8 cellular contexts compared by ENCODE assay signal in the genomic region with DNA sequence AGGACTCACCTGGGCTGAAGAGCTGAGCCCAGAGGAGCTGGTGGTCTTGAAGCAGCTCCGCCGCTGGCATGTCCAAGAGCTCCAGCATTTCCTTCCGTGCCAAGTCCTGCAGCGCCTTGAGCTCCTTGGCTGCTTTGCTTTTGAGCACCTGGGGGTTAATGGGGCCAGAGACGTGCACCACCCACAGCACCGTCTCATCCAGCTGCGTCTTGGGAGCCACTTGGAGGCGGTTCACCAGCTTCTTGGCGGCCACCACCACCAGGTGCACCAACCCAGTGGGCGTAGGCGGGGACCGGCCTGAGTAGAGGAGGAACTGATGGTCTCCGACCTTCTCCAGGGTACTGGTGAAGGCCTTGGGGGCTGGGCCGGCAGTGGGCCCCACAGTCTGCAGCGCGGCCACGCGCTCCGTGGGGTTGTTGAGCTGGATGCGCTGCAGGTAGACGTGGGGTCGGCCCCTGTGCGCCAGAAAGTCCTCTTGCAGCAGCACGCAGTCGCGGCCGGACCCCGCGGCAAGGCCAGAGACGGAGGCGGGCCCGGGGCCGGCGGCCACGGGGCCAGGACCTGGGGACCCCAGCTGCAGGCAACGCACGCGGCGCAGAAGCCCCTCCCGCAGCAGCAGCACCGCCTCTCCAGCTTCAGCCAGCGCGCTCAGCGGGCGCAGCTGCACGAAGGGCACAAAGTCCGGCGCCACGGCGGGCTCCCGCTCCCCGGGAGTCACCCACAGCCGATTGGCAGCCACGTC. TPM values are rescaled to one million over a fixed set of nuclear protein-coding genes. Genes with fewer than 3 reads are reported as not detected.
DNase-seq lines count a peak whose midpoint lies in the region; ATAC-seq and TF ChIP-seq lines count a peak whose summit lies in the region.
"Not testable (repeated sequence)": the region's sequence is repeated elsewhere in the genome, so short reads cannot be mapped to it uniquely, and the experiment has no call there.

No MANE protein-coding gene starts in this region.

- CTCF ChIA-PET in IMR-90 (lab: Yijun Ruan, JAX) = not testable (repeated sequence)

- peaks cover 6 to 36% of the 10 kb centered on the region in 2 experiments for H3K79me1 ChIP-seq in IMR-90 (ENCODE audit: low read depth in 1 of 2, low read length in 2 of 2)

- H4K20me1 ChIP-seq in IMR-90 (ENCODE audit: insufficient read depth, low read length) = peaks cover 32% of the 10 kb centered on the region

- not testable (repeated sequence) for H3K27ac ChIP-seq in IMR-90 (ENCODE audit: insufficient read depth, low read length)
- peak overlapping the region; percentile 77 to 88 (median 85) for H3K27ac ChIP-seq in transverse colon

- H2BK120ac ChIP-seq in IMR-90 (ENCODE audit: low read depth, low read length) = not testable (repeated sequence)

- H3K4me1 ChIP-seq in HAP-1 (peaks cover 16% of the 10 kb centered on the region), IMR-90 (ENCODE audit: control insufficient read depth, insufficient read depth, low read length) (peaks cover 15% of the 10 kb centered on the region), neuron (ENCODE audit: insufficient read depth, low read length) (peaks cover 24% of the 10 kb centered on the region), transverse colon (peaks cover 36 to 81% (median 53%) of the 10 kb centered on the region in 4 donors)
- H3K4me1 ChIP-seq in iPS-15b (ENCODE audit: control insufficient read depth, insufficient read depth, low read length) = not testable (repeated sequence)

- not testable (repeated sequence) for H2AK5ac ChIP-seq in IMR-90 (ENCODE audit: low read depth, low read length)

- not testable (repeated sequence) for H2BK20ac ChIP-seq in IMR-90 (ENCODE audit: low read depth, low read length)

- H2AFZ ChIP-seq in IMR-90 (replicated peaks; ENCODE audit: low read length, poor library complexity); neuron (ENCODE audit: low read depth, low read length): not testable (repeated sequence)

- no CpG with 5 or more reads among the region's 54 CpGs for WGBS in IMR-90 (ENCODE audit: extremely low coverage in 2 of 2, insufficient read length in 1 of 2), 2 experiments
- 30% methylated on average over 2 of the region's 54 CpGs; no CpG with 5 or more reads in 1 of the 2 donors for WGBS in transverse colon (ENCODE audit: low coverage in 1 of 2), 2 donors

- not testable (repeated sequence) for TF ChIP-seq CTCF in GM12864 (IDR thresholded peaks at IDR 0.05; ENCODE audit: low read depth, low read length, missing control alignments); IMR-90 (conservative IDR thresholded peaks at IDR 0.05; ENCODE audit: low read depth, low read length); choroid plexus epithelial cell (conservative IDR thresholded peaks at IDR 0.05; ENCODE audit: low read depth, low read length); transverse colon (IDR thresholded peaks at IDR 0.05)

- not testable (repeated sequence) for H3K56ac ChIP-seq in IMR-90 (ENCODE audit: extremely low read depth, insufficient read depth, low read length)

- H3K4me3 ChIP-seq in GM12864 (ENCODE audit: low read depth, low read length) (peak overlapping the region; percentile 73), HAP-1 (peak overlapping the region; percentile 45), IMR-90 (ENCODE audit: insufficient read depth, low read depth, low read length) (peak overlapping the region; percentile 68), choroid plexus epithelial cell (ENCODE audit: low read depth, low read length) (peak overlapping the region; percentile 63), iPS-15b (ENCODE audit: low read depth, low read length) (peak overlapping the region; percentile 56), neuron (ENCODE audit: low read length) (peak overlapping the region; percentile 60), transverse colon (peak overlapping the region; percentile 43 to 96 (median 80))

- H2BK5ac ChIP-seq in IMR-90 (ENCODE audit: low read depth, low read length, poor library complexity, severe bottlenecking) = not testable (repeated sequence)

- not testable (repeated sequence) for BruUV-seq in IMR-90 (replicated peaks; lab: Mats Ljungman, UMichigan)

- intact Hi-C loops in IMR-90 (cut with micrococcal nuclease); transverse colon (cut with DNase I; ENCODE audit: low total_unique reads): not testable (repeated sequence)

- not testable (repeated sequence) for H3K4ac ChIP-seq in IMR-90 (ENCODE audit: low read depth, low read length)

- peak overlapping the region; percentile 89 for H3K4me2 ChIP-seq in IMR-90 (ENCODE audit: low read depth, low read length)

- H3K9ac ChIP-seq in IMR-90 (ENCODE audit: low read depth, low read length); iPS-15b (ENCODE audit: low read depth, low read length): not testable (repeated sequence)

- not testable (repeated sequence) for H3K18ac ChIP-seq in IMR-90 (ENCODE audit: low read depth, low read length)

- not testable (repeated sequence) for TF ChIP-seq RAD21 in IMR-90 (IDR thresholded peaks at IDR 0.05; ENCODE audit: low read length)

- H3K9me3 ChIP-seq in HAP-1; IMR-90 (ENCODE audit: control insufficient read depth, insufficient read depth, low read length); iPS-15b (ENCODE audit: control insufficient read depth, insufficient read depth, low read length); neuron (ENCODE audit: low read length); transverse colon: not testable (repeated sequence)

- in situ Hi-C loops in HAP-1 (cut with MboI; ENCODE audit: low sequenced_read_pairs); IMR-90 (cut with MboI; ENCODE audit: low sequenced_read_pairs); transverse colon (cut with MboI; ENCODE audit: low pct_ligation_motif_present in 1 of 4, low pct_unique_long_range_greater_than_20kb in 1 of 4, low sequenced_read_pairs in 3 of 4): not testable (repeated sequence)

- dilution Hi-C loops in IMR-90 (cut with HindIII; ENCODE audit: low sequenced_read_pairs, unreplicated experiment) = not testable (repeated sequence)

- not testable (repeated sequence) for H2AK9ac ChIP-seq in IMR-90 (replicated peaks; ENCODE audit: low read depth, low read length, poor library complexity)

- not testable (repeated sequence) for DNase-seq in GM12864 (ENCODE audit: low read depth); HAP-1 (ENCODE audit: low spot score in 2 of 2); IMR-90; choroid plexus epithelial cell (ENCODE audit: low read depth); transverse colon

- not testable (repeated sequence) for H4K5ac ChIP-seq in IMR-90 (ENCODE audit: low read depth, low read length)

- H3K27me3 ChIP-seq in HAP-1 (ENCODE audit: low read depth); IMR-90 (ENCODE audit: control insufficient read depth, insufficient read depth, low read length); iPS-15b (ENCODE audit: control insufficient read depth, insufficient read depth, low read length); neuron (ENCODE audit: insufficient read depth, low read length); transverse colon: not testable (repeated sequence)

- not testable (repeated sequence) for ATAC-seq in IMR-90 (ENCODE audit: low read depth)
- ATAC-seq in activated CD4-positive, CD25-positive, alpha-beta regulatory T cell treated with anti-CD3 and anti-CD28 coated beads, Interleukin-2, amount 50 U/mL, for 24 hours = peak; percentile 6 to 11

- H3K36me3 ChIP-seq in HAP-1 (replicated peaks) (peaks cover 25% of the 10 kb centered on the region), IMR-90 (ENCODE audit: control insufficient read depth, insufficient read depth, low read length) (peaks cover 24% of the 10 kb centered on the region), iPS-15b (ENCODE audit: control insufficient read depth, insufficient read depth, low read length) (peaks cover 15% of the 10 kb centered on the region), neuron (ENCODE audit: insufficient read depth, low read length) (peaks cover 25% of the 10 kb centered on the region), transverse colon (peaks cover 0 to 16% (median 3%) of the 10 kb centered on the region in 4 donors)

- TF ChIP-seq EP300 in transverse colon (IDR thresholded peaks at IDR 0.05; ENCODE audit: low read depth) = not testable (repeated sequence)

- not testable (repeated sequence) for H4K91ac ChIP-seq in IMR-90 (ENCODE audit: insufficient read depth, low read depth, low read length)

- H4K8ac ChIP-seq in IMR-90 (ENCODE audit: low read depth in 2 of 2, low read length in 2 of 2) = not testable (repeated sequence)

- H2BK15ac ChIP-seq in IMR-90 (ENCODE audit: low read depth, low read length) = not testable (repeated sequence)

- peak overlapping the region; percentile 29; the same call in 1 of the 2 replicates for H3K23ac ChIP-seq in IMR-90 (ENCODE audit: low read depth, low read length)

- TF ChIP-seq POLR2A in IMR-90 (IDR thresholded peaks at IDR 0.05; ENCODE audit: low read depth, low read length); transverse colon (IDR thresholded peaks at IDR 0.05): not testable (repeated sequence)

- POLR2A ChIA-PET in IMR-90 (lab: Charles Lee; ENCODE audit: unreplicated experiment) = interaction anchor here (1.4 kb wide), 1 partner anchor 17 kb away, joined by 6 read pairs; no protein-coding TSS in a partner anchor

- H3K9me1 ChIP-seq in IMR-90 (ENCODE audit: insufficient read depth, low read length) = not testable (repeated sequence)

- not testable (repeated sequence) for H3K14ac ChIP-seq in IMR-90 (replicated peaks; ENCODE audit: low read depth, low read length)

RNA-seq across cellular contexts. Expression of a gene that starts 0.9 kb away (rescaled TPM):
- 39.4 and 42.5 TPM in 2 replicates for total RNA-seq in IMR-90 (2012; rRNA removed)
- 88.1 and 100 TPM in 2 replicates for polyA plus RNA-seq in IMR-90 (2012; rRNA removed)
- polyA plus RNA-seq in IMR-90 (2012; cell fraction: cytosol; rRNA removed) = 62.7 and 128 TPM in 2 replicates
- polyA plus RNA-seq in IMR-90 (2012; cell fraction: nucleus; rRNA removed; ENCODE audit: low replicate concordance) = 28.7 and 70.2 TPM in 2 replicates
- 100 to 1,000 TPM; 140 to 265 (median 201) TPM for total RNA-seq in transverse colon

RNA-seq across cellular contexts. Expression of a gene that starts 9.2 kb away (rescaled TPM):
- total RNA-seq in IMR-90 (2012; rRNA removed) (236 and 283 TPM in 2 replicates), transverse colon (10 to 100 TPM; 28.8 to 56.3 (median 41.2) TPM)
- 609 and 635 TPM in 2 replicates for polyA plus RNA-seq in IMR-90 (2012; rRNA removed)
- 441 and 849 TPM in 2 replicates for polyA plus RNA-seq in IMR-90 (2012; cell fraction: cytosol; rRNA removed)
- 284 and 520 TPM in 2 replicates for polyA plus RNA-seq in IMR-90 (2012; cell fraction: nucleus; rRNA removed; ENCODE audit: low replicate concordance)

RNA-seq across cellular contexts. Expression of a gene that starts 54.9 kb away (rescaled TPM):
- total RNA-seq in IMR-90 (2012; rRNA removed) (76.4 and 84.2 TPM in 2 replicates), transverse colon (10 to 100 TPM; 72.1 to 92.8 (median 75.6) TPM)
- polyA plus RNA-seq in IMR-90 (2012; rRNA removed) = 51.6 and 52.8 TPM in 2 replicates
- polyA plus RNA-seq in IMR-90 (2012; cell fraction: cytosol; rRNA removed) = 33.4 and 38.2 TPM in 2 replicates
- polyA plus RNA-seq in IMR-90 (2012; cell fraction: nucleus; rRNA removed; ENCODE audit: low replicate concordance) = 60.3 and 63.8 TPM in 2 replicates
